ENCODE assay signal across 1 cellular context in the genomic region with DNA sequence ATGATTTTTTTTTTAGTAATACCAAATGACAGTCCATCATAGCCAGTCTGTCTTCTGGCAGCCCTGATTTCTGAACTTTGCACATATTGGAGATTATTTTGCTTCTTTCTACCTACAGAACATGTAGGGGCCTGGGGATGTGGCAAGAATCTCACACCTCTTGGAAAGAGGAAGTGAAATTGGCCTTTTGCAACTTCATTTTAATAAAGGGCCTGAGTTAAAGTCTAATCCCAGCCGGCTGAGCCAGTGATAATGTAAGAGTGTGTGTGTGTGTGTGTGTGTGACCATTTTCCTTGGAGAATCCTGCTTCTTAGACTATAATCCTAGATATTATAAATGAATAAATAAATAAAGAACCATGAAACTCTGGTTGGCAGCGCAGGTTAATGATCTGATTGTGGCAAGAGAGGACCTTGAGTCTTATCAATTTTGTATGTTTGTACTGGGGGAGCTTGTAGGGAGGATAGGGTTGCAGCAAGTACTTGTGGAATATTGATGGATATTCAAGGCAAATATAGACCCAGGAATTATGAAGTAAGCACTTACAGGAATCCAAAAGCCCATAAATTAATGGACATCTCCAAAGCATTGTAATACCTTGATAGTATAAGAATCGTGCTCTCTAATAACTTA.
TF ChIP-seq lines count a peak whose summit lies in the region.

No MANE protein-coding gene starts in this region.

TF ChIP-seq in GM12878, 131 proteins besides CTCF, POLR2A, EP300 and RAD21 (continued from another document):
- TF ChIP-seq POU2F2 (IDR thresholded peaks at IDR 0.05; ENCODE audit: borderline replicate concordance, low read depth, low read length) (peak; percentile 61; the same call in 1 of the 3 replicates), BCL11A (IDR thresholded peaks at IDR 0.05; ENCODE audit: low read depth, low read length) (0 out of 2 replicates have a peak, but pooled peaks have one; percentile 45), SKIL (IDR thresholded peaks at IDR 0.05; ENCODE audit: low read depth, poor library complexity, severe bottlenecking) (no peak), BMI1 (IDR thresholded peaks at IDR 0.05; ENCODE audit: borderline replicate concordance) (peak; percentile 57; the same call in 1 of the 2 replicates), ZNF274 (IDR thresholded peaks at IDR 0.05; ENCODE audit: insufficient read depth, insufficient read length) (no peak), NR2F1 (conservative IDR thresholded peaks at IDR 0.05) (peak; percentile 80), ATF7 (IDR thresholded peaks at IDR 0.05; ENCODE audit: low read depth) (peak; percentile 39; the same call in 1 of the 2 replicates), MTA2 (IDR thresholded peaks at IDR 0.05; ENCODE audit: low read depth) (peak; percentile 81), PML (IDR thresholded peaks at IDR 0.05; ENCODE audit: low read length) (no peak), NFIC (IDR thresholded peaks at IDR 0.05; ENCODE audit: low read depth, low read length) (no peak), RCOR1 (conservative IDR thresholded peaks at IDR 0.05; ENCODE audit: low read depth, low read length) (0 out of 2 replicates have a peak, but pooled peaks have one; percentile 54), CHD1 (IDR thresholded peaks at IDR 0.05; ENCODE audit: low read depth, low read length) (no peak), RAD51 (IDR thresholded peaks at IDR 0.05) (no peak), SMC3 (IDR thresholded peaks at IDR 0.05; ENCODE audit: borderline replicate concordance, low read length) (no peak), ETV6 (conservative IDR thresholded peaks at IDR 0.05 in 1 of 2, IDR thresholded peaks at IDR 0.05 in 1 of 2; ENCODE audit: borderline replicate concordance in 1 of 2, low read depth in 1 of 2) (no peak), RB1 (IDR thresholded peaks at IDR 0.05; ENCODE audit: borderline replicate concordance) (no peak), CBFB (IDR thresholded peaks at IDR 0.05; ENCODE audit: low read depth) (no peak), MEF2B (IDR thresholded peaks at IDR 0.05; ENCODE audit: partially characterized antibody, poor library complexity, severe bottlenecking) (peak; percentile 22), BACH1 (IDR thresholded peaks at IDR 0.05; ENCODE audit: borderline replicate concordance) (peak; percentile 50; the same call in 1 of the 2 replicates), IKZF1 (conservative IDR thresholded peaks at IDR 0.05) (peak; percentile 66; the same call in 1 of the 2 replicates), PKNOX1 (IDR thresholded peaks at IDR 0.05) (no peak)
